ENCODE assay signal across 22 cellular contexts in the genomic region with DNA sequence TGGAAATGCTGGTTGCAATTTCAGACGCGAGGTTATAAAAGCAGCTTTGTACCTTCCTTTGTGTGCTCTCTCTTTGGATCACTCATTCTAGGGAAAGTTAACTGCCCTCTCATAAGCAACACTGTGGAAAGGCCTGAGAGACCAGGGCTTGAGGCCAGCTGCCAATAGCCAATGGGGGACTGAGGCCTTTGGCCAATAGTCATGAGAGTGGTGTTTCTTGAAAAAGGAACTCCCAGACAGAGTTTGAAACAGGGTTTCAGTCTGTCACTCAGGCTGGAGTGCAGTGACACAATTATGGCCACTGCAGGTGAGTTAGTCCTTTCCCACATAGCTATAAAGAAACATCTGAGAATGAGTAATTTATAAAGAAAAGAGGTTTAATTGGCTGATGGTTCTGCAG.
"Had no signal": no experiment of that assay in that cellular context is flagged by ENCODE, and none has a peak within 500 bp of the region (broad histone marks: within the 10 kb centered on the region; RNA-seq: fewer than 3 reads in every experiment).

No MANE protein-coding gene starts in this region.

- H3K27ac ChIP-seq: epithelial cell of prostate, esophagus squamous epithelium, gastroesophageal sphincter had no signal

- DNase-seq: activated CD4-positive, alpha-beta T cell treated with anti-CD3 and anti-CD28 coated beads for 48 hours; activated CD4-positive, alpha-beta T cell treated with anti-CD3 and anti-CD28 coated beads, Interleukin-2, amount 50 U/mL, for 1 hour; activated CD4-positive, alpha-beta T cell treated with anti-CD3 and anti-CD28 coated beads, Interleukin-2, amount 50 U/mL, for 48 hours; activated CD8-positive, alpha-beta memory T cell treated with anti-CD3 and anti-CD28 coated beads for 24 hours; activated CD8-positive, alpha-beta T cell treated with anti-CD3 and anti-CD28 coated beads for 36 hours; activated effector memory CD4-positive, alpha-beta T cell treated with Interleukin-2 at 50 U/mL for 16 hours; activated gamma-delta T cell treated with Interleukin-2 at 50 U/mL for 16 hours; activated naive CD4-positive, alpha-beta T cell treated with anti-CD3 and anti-CD28 coated beads, Interleukin-2, amount 50 U/mL, for 16 hours; activated naive CD4-positive, alpha-beta T cell treated with Interleukin-2 at 50 U/mL for 16 hours; activated T-cell treated with anti-CD3 and anti-CD28 coated beads, Interleukin-2, amount 50 U/mL, for 4 hours; amniotic stem cell; central memory CD4-positive, alpha-beta T cell; cerebellar nuclear complex; cortex of kidney; dermis blood vessel endothelial cell; effector CD8-positive, alpha-beta T cell; esophagus squamous epithelium; foreskin melanocyte; T-helper 2 cell had no signal

- ATAC-seq: activated CD8-positive, alpha-beta T cell treated with anti-CD3 and anti-CD28 coated beads for 36 hours; activated T-cell treated with anti-CD3 and anti-CD28 coated beads, Interleukin-2, amount 50 U/mL, for 4 hours; activated T-helper 17 cell treated with anti-CD3 and anti-CD28 coated beads, Interleukin-2, amount 50 U/mL, for 72 hours; gastroesophageal sphincter had no signal
